ENCODE assay signal across 19 cellular contexts in genomic region chr1:209619696-209620483, GRCh38. TPM values are rescaled to one million over a fixed set of nuclear protein-coding genes. Genes with fewer than 3 reads are reported as not detected.
"Had no signal": no experiment of that assay in that cellular context is flagged by ENCODE, and none has a peak within 500 bp of the region (broad histone marks: within the 10 kb centered on the region; RNA-seq: fewer than 3 reads in every experiment).

No MANE protein-coding gene starts in this region.

- H3K27ac ChIP-seq: coronary artery, prostate gland, right lobe of liver, upper lobe of left lung had no signal

- H3K9me3 ChIP-seq: prostate gland, right lobe of liver, upper lobe of left lung had no signal

- H3K4me3 Mint-ChIP-seq: activated CD4-positive, alpha-beta T cell treated with anti-CD3 and anti-CD28 coated beads, Interleukin-2, amount 10 ng/mL, durations not matched to agents 24 days and 14 days; activated naive CD4-positive, alpha-beta T cell treated with anti-CD3 and anti-CD28 coated beads for 36 hours; activated T-helper 17 cell treated with anti-CD3 and anti-CD28 coated beads, Interleukin-2, amount 50 U/mL, for 72 hours; effector memory CD8-positive, alpha-beta T cell; nephron; WTC11 had no signal

- H3K4me1 ChIP-seq: prostate gland had no signal

- ATAC-seq: activated T-helper 17 cell treated with anti-CD3 and anti-CD28 coated beads, Interleukin-2, amount 50 U/mL, for 72 hours; effector memory CD8-positive, alpha-beta T cell; WTC11 had no signal

- H3K27me3 Mint-ChIP-seq: activated CD4-positive, alpha-beta T cell treated with anti-CD3 and anti-CD28 coated beads, Interleukin-2, amount 10 ng/mL, durations not matched to agents 24 days and 14 days; activated T-helper 17 cell treated with anti-CD3 and anti-CD28 coated beads, Interleukin-2, amount 50 U/mL, for 72 hours had no signal

- H3K27ac Mint-ChIP-seq: activated CD4-positive, alpha-beta T cell treated with anti-CD3 and anti-CD28 coated beads, Interleukin-2, amount 10 ng/mL, durations not matched to agents 24 days and 14 days; activated naive CD4-positive, alpha-beta T cell treated with anti-CD3 and anti-CD28 coated beads for 36 hours; activated T-helper 17 cell treated with anti-CD3 and anti-CD28 coated beads, Interleukin-2, amount 50 U/mL, for 72 hours; effector memory CD8-positive, alpha-beta T cell; WTC11 had no signal

- H3K4me3 ChIP-seq: coronary artery, prostate gland, right lobe of liver, upper lobe of left lung had no signal

- H3K4me1 Mint-ChIP-seq: activated CD4-positive, alpha-beta T cell treated with anti-CD3 and anti-CD28 coated beads, Interleukin-2, amount 10 ng/mL, durations not matched to agents 24 days and 14 days; activated T-helper 17 cell treated with anti-CD3 and anti-CD28 coated beads, Interleukin-2, amount 50 U/mL, for 72 hours; WTC11 had no signal

- H3K36me3 ChIP-seq: prostate gland had no signal

- DNase-seq: activated CD4-positive, alpha-beta T cell treated with anti-CD3 and anti-CD28 coated beads, Interleukin-2, amount 10 ng/mL, durations not matched to agents 24 days and 14 days; activated naive CD4-positive, alpha-beta T cell treated with anti-CD3 and anti-CD28 coated beads for 36 hours; activated T-cell treated with anti-CD3 and anti-CD28 coated beads for 4 hours; central memory CD4-positive, alpha-beta T cell; effector memory CD8-positive, alpha-beta T cell; hypothalamus; right lobe of liver; stimulated activated CD4-positive, alpha-beta T cell treated with anti-CD3 and anti-CD28 coated beads, Interleukin-2, amount 100 ng/mL, for 24 hours; stimulated activated naive CD4-positive, alpha-beta T cell; upper lobe of left lung had no signal

- H3K36me3 Mint-ChIP-seq: WTC11 had no signal

- H3K27me3 ChIP-seq: right lobe of liver, upper lobe of left lung had no signal

RNA-seq across cellular contexts. Expression of gene CAMK1G, which starts 36.4 kb away (rescaled TPM):
- total RNA-seq: activated CD8-positive, alpha-beta memory T cell treated with anti-CD3 and anti-CD28 coated beads for 36 hours; lung microvascular endothelial cell; omental fat pad; T-helper 1 cell treated with Interleukin-12 subunit alpha and Interleukin-12 subunit beta and Interleukin-4 antibody, amounts not matched to agents 30 ng/mL and 1 ng/mL, for 36 hours had no signal
